11 cellular contexts compared by ENCODE assay signal in the genomic region with DNA sequence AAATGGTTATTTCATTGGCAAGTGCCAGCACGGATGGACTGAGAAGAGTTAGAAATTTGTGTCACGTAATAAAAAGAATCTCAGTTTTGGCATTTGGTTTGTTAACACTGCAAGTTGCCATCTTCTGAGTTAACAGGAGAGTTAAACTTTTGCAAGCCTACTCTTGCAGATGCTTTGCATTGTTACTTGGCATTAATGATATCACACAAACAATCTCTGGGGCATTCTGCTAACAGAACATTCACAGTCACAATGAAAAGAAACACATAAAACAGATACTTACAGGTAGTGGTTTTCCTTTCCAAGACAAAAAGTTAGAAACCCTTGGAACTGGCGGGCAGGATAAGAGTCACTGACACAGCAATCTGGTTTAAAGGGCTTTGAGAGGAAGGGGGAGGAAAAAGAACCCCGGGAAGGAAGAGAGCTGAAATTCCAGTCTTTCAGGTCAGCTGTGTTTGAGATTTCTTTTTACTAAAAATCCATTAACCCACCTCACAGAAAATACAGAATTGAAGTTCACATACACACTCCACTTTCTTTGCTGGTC. TPM values are rescaled to one million over a fixed set of nuclear protein-coding genes. Genes with fewer than 3 reads are reported as not detected.
DNase-seq lines count a peak whose midpoint lies in the region; ATAC-seq and TF ChIP-seq lines count a peak whose summit lies in the region.
"Had no signal": no experiment of that assay in that cellular context is flagged by ENCODE, and none has a peak within 500 bp of the region (broad histone marks: within the 10 kb centered on the region; RNA-seq: fewer than 3 reads in every experiment).

No MANE protein-coding gene starts in this region.

- H3K14ac ChIP-seq in IMR-90 (replicated peaks; ENCODE audit: low read depth, low read length), result no peak overlapping the region

- no TSS peak for BruUV-seq in IMR-90 (replicated peaks; lab: Mats Ljungman, UMichigan)

- dilution Hi-C loops in IMR-90 (cut with HindIII; ENCODE audit: low sequenced_read_pairs, unreplicated experiment), result no loop called here

- H3K27ac ChIP-seq in IMR-90 (ENCODE audit: insufficient read depth, low read length), result no peak overlapping the region
- H3K27ac ChIP-seq in ectodermal cell (ENCODE audit: insufficient read depth, low read depth, low read length, poor library complexity, severe bottlenecking), result peak overlapping the region; percentile 67
- no peak overlapping the region for H3K27ac ChIP-seq in skeletal muscle tissue (ENCODE audit: low read depth, low read length)
- H3K27ac ChIP-seq: PC-9 had no signal

- H3K4me2 ChIP-seq in IMR-90 (ENCODE audit: low read depth, low read length), result no peak overlapping the region
- H3K4me2 ChIP-seq: PC-9 had no signal

- no peaks in the 10 kb centered on the region for H4K20me1 ChIP-seq in IMR-90 (ENCODE audit: insufficient read depth, low read length)

- no peak overlapping the region for H2BK20ac ChIP-seq in IMR-90 (ENCODE audit: low read depth, low read length)

- no peaks in the 10 kb centered on the region for H3K9me1 ChIP-seq in IMR-90 (ENCODE audit: insufficient read depth, low read length)

- DNase-seq in IMR-90, result no peak
- DNase-seq in kidney tubule cell (ENCODE audit: low spot score), result peak; percentile 1
- no peak for DNase-seq in pons (ENCODE audit: low spot score)
- no peak for DNase-seq in NCI-H524 (lab: John Stamatoyannopoulos, UW)
- no peak for DNase-seq in posterior vena cava (ENCODE audit: low spot score)
- DNase-seq: CD8-positive, alpha-beta memory T cell; stimulated activated naive CD4-positive, alpha-beta T cell treated with Interleukin-2 at 50 U/mL for 16 hours had no signal

- no peak overlapping the region for H4K91ac ChIP-seq in IMR-90 (ENCODE audit: insufficient read depth, low read depth, low read length)

- no peak overlapping the region for H3K56ac ChIP-seq in IMR-90 (ENCODE audit: extremely low read depth, insufficient read depth, low read length)

- no peak overlapping the region for H3K18ac ChIP-seq in IMR-90 (ENCODE audit: low read depth, low read length)

- peaks cover 6% of the 10 kb centered on the region; the same call in 1 of the 2 replicates for H3K27me3 ChIP-seq in IMR-90 (ENCODE audit: control insufficient read depth, insufficient read depth, low read length)
- H3K27me3 ChIP-seq in ectodermal cell (ENCODE audit: control insufficient read depth, insufficient read depth, low read length, poor library complexity, severe bottlenecking), result no peaks in the 10 kb centered on the region
- peaks cover 0 to 4% (median 0%) of the 10 kb centered on the region in 3 donors for H3K27me3 ChIP-seq in skeletal muscle tissue (ENCODE audit: control insufficient read depth in 3 of 3, insufficient read depth in 3 of 3, low read length in 3 of 3)

- H4K8ac ChIP-seq in IMR-90 (ENCODE audit: low read depth in 2 of 2, low read length in 2 of 2), result no peak overlapping the region

- no peak overlapping the region for H2BK15ac ChIP-seq in IMR-90 (ENCODE audit: low read depth, low read length)

- H3K9ac ChIP-seq in IMR-90 (ENCODE audit: low read depth, low read length) (no peak overlapping the region), skeletal muscle tissue (ENCODE audit: low read depth in 1 of 3, low read length in 3 of 3) (peak overlapping the region in 1 of 3 donors; percentile 28)

- H2AK9ac ChIP-seq in IMR-90 (replicated peaks; ENCODE audit: low read depth, low read length, poor library complexity), result peak overlapping the region; percentile 36

- TF ChIP-seq CTCF in IMR-90 (conservative IDR thresholded peaks at IDR 0.05; ENCODE audit: low read depth, low read length), result no peak

- TF ChIP-seq RAD21 in IMR-90 (IDR thresholded peaks at IDR 0.05; ENCODE audit: low read length), result no peak

- TF ChIP-seq POLR2A in IMR-90 (IDR thresholded peaks at IDR 0.05; ENCODE audit: low read depth, low read length), result no peak

- H2BK5ac ChIP-seq in IMR-90 (ENCODE audit: low read depth, low read length, poor library complexity, severe bottlenecking), result no peak overlapping the region

- no peak overlapping the region for H2AFZ ChIP-seq in IMR-90 (replicated peaks; ENCODE audit: low read length, poor library complexity)
- H2AFZ ChIP-seq: PC-9 had no signal

- H3K4ac ChIP-seq in IMR-90 (ENCODE audit: low read depth, low read length), result no peak overlapping the region

- in situ Hi-C loops in IMR-90 (cut with MboI; ENCODE audit: low sequenced_read_pairs), result no loop called here

- no CpG with 5 or more reads among the region's 4 CpGs for WGBS in IMR-90 (ENCODE audit: extremely low coverage in 2 of 2, insufficient read length in 1 of 2), 2 experiments
- WGBS in ectodermal cell, 2 experiments, result 42 to 44% methylated on average over 4 of the region's 4 CpGs

- H2AK5ac ChIP-seq in IMR-90 (ENCODE audit: low read depth, low read length), result no peak overlapping the region

- H3K36me3 ChIP-seq in IMR-90 (ENCODE audit: control insufficient read depth, insufficient read depth, low read length), result no peaks in the 10 kb centered on the region
- no peaks in the 10 kb centered on the region for H3K36me3 ChIP-seq in ectodermal cell (ENCODE audit: control insufficient read depth, insufficient read depth, low read length)
- H3K36me3 ChIP-seq in skeletal muscle tissue (ENCODE audit: control insufficient read depth in 3 of 3, insufficient read depth in 3 of 3, low read length in 3 of 3), result no peaks in the 10 kb centered on the region

- CTCF ChIA-PET in IMR-90 (lab: Yijun Ruan, JAX), result no interaction called here

- H3K9me3 ChIP-seq in IMR-90 (ENCODE audit: control insufficient read depth, insufficient read depth, low read length), result no peaks in the 10 kb centered on the region
- H3K9me3 ChIP-seq in ectodermal cell (ENCODE audit: control insufficient read depth, low read length), result no peaks in the 10 kb centered on the region
- H3K9me3 ChIP-seq in skeletal muscle tissue (ENCODE audit: control insufficient read depth in 3 of 3, low read length in 3 of 3), result no peaks in the 10 kb centered on the region

- H3K4me3 ChIP-seq in IMR-90 (ENCODE audit: insufficient read depth, low read depth, low read length) (no peak overlapping the region), ectodermal cell (ENCODE audit: insufficient read depth, low read depth, low read length) (peak overlapping the region; percentile 18), skeletal muscle tissue (ENCODE audit: low read length in 3 of 3) (peak overlapping the region in 2 of 3 donors; percentile 45 to 65)
- H3K4me3 ChIP-seq: PC-9 had no signal

- H3K4me1 ChIP-seq in IMR-90 (ENCODE audit: control insufficient read depth, insufficient read depth, low read length) (no peaks in the 10 kb centered on the region), ectodermal cell (ENCODE audit: control insufficient read depth, insufficient read depth, low read length) (peaks cover 35% of the 10 kb centered on the region), skeletal muscle tissue (ENCODE audit: control insufficient read depth in 3 of 3, insufficient read depth in 3 of 3, low read length in 3 of 3) (peaks cover 0 to 7% (median 6%) of the 10 kb centered on the region in 3 donors)

- H2BK120ac ChIP-seq in IMR-90 (ENCODE audit: low read depth, low read length), result no peak overlapping the region

- POLR2A ChIA-PET in IMR-90 (lab: Charles Lee; ENCODE audit: unreplicated experiment), result no interaction called here

- intact Hi-C loops in IMR-90 (cut with micrococcal nuclease) (no loop called here), posterior vena cava (cut with DNase I) (no loop called here)

- H3K79me1 ChIP-seq in IMR-90 (ENCODE audit: low read depth in 1 of 2, low read length in 2 of 2), result no peaks in the 10 kb centered on the region

- ATAC-seq in IMR-90 (ENCODE audit: low read depth) (no peak), HG02885 (IDR thresholded peaks at IDR 0.05; ENCODE audit: poor library complexity, unreplicated experiment) (no peak)

- H4K5ac ChIP-seq in IMR-90 (ENCODE audit: low read depth, low read length), result no peak overlapping the region

- no peak overlapping the region for H3K23ac ChIP-seq in IMR-90 (ENCODE audit: low read depth, low read length)

TF ChIP-seq in IMR-90, 13 proteins besides CTCF, POLR2A, EP300 and RAD21:
- TF ChIP-seq BHLHE40 (IDR thresholded peaks at IDR 0.05; ENCODE audit: low read depth, low read length), result no peak
- TF ChIP-seq CEBPB (IDR thresholded peaks at IDR 0.05; ENCODE audit: low read depth, low read length), result no peak
- no peak for TF ChIP-seq SMC3 (IDR thresholded peaks at IDR 0.05; ENCODE audit: low read depth, low read length)
- TF ChIP-seq MAFK (IDR thresholded peaks at IDR 0.05; ENCODE audit: low read depth, low read length), result no peak
- no peak for TF ChIP-seq RCOR1 (IDR thresholded peaks at IDR 0.05; ENCODE audit: insufficient replicate concordance, low read length)
- no peak for TF ChIP-seq FOS (IDR thresholded peaks at IDR 0.05; ENCODE audit: low read depth, low read length)
- no peak for TF ChIP-seq MAZ (IDR thresholded peaks at IDR 0.05; ENCODE audit: borderline replicate concordance, low read depth, low read length)
- TF ChIP-seq, protein P1, sequence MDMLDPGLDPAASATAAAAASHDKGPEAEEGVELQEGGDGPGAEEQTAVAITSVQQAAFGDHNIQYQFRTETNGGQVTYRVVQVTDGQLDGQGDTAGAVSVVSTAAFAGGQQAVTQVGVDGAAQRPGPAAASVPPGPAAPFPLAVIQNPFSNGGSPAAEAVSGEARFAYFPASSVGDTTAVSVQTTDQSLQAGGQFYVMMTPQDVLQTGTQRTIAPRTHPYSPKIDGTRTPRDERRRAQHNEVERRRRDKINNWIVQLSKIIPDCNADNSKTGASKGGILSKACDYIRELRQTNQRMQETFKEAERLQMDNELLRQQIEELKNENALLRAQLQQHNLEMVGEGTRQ (IDR thresholded peaks at IDR 0.05; ENCODE audit: low read depth, low read length), result no peak
- no peak for TF ChIP-seq NFE2L2 (IDR thresholded peaks at IDR 0.05; ENCODE audit: low read depth, low read length)
- no peak for TF ChIP-seq CHD1 (IDR thresholded peaks at IDR 0.05; ENCODE audit: low read depth, low read length)
- TF ChIP-seq MXI1 (IDR thresholded peaks at IDR 0.05; ENCODE audit: borderline replicate concordance, low read depth, low read length), result no peak

RNA-seq across cellular contexts. Expression of a gene that starts 0.5 kb away (rescaled TPM):
- under 0.01 TPM in 1 of 2 replicates, not detected in the other for total RNA-seq in IMR-90 (2012; rRNA removed)
- polyA plus RNA-seq in IMR-90 (2012; rRNA removed), result not detected in 2 replicates
- 0.01 TPM in 1 of 2 replicates, not detected in the other for polyA plus RNA-seq in IMR-90 (2012; cell fraction: cytosol; rRNA removed)
- polyA plus RNA-seq in IMR-90 (2012; cell fraction: nucleus; rRNA removed; ENCODE audit: low replicate concordance), result 0.02 TPM in 1 of 2 replicates, not detected in the other
- polyA plus RNA-seq in ectodermal cell (2013, experiment 1 of 4), result 4.3 TPM
- 2.6 TPM for polyA plus RNA-seq in ectodermal cell (2013, experiment 2 of 4)
- 3.9 TPM for polyA plus RNA-seq in ectodermal cell (2013, experiment 3 of 4)
- 3.0 TPM for polyA plus RNA-seq in ectodermal cell (2013, experiment 4 of 4)
- total RNA-seq in skeletal muscle tissue, result 17.2 TPM
- total RNA-seq in posterior vena cava, result 1 to 10 TPM; 3.3 to 6.8 TPM
- total RNA-seq: CD8-positive, alpha-beta memory T cell had no signal
- polyA plus RNA-seq: CD8-positive, alpha-beta memory T cell had no signal
